28 cellular contexts compared by ENCODE assay signal in the genomic region with DNA sequence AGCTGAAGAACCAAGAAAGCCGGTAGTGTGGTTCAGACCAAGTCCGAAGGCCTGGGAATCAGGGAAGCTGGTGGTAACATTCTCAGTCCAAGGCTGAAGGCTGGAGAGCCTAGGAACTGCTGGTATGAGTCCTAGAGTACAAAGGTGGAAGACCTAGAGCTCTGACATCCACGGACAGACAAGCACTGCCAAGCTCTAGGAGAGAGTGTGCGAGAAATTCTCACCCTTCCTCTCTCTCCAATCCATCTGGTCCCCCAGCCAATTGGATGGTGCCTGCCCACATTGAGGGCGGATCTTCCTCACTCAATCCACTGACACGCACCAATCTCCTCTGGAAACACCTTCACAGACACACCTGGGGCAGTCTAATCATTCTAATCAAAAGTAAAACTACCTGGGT. TPM values are rescaled to one million over a fixed set of nuclear protein-coding genes. Genes with fewer than 3 reads are reported as not detected.
"Had no signal": no experiment of that assay in that cellular context is flagged by ENCODE, and none has a peak within 500 bp of the region (broad histone marks: within the 10 kb centered on the region; RNA-seq: fewer than 3 reads in every experiment).

No MANE protein-coding gene starts in this region.

- H3K36me3 ChIP-seq: brain microvascular endothelial cell had no signal

- H3K27ac ChIP-seq: brain microvascular endothelial cell, KMS-11 had no signal

- H3K27me3 ChIP-seq: brain microvascular endothelial cell had no signal

- DNase-seq: activated CD4-positive, alpha-beta memory T cell treated with anti-CD3 and anti-CD28 coated beads, Interleukin-2, amount 10 ng/mL, durations not matched to agents 7 days and 5 days; activated CD4-positive, alpha-beta T cell treated with anti-CD3 and anti-CD28 coated beads for 36 hours; activated CD8-positive, alpha-beta memory T cell treated with anti-CD3 and anti-CD28 coated beads for 24 hours; activated CD8-positive, alpha-beta memory T cell treated with anti-CD3 and anti-CD28 coated beads, Interleukin-2, amount 10 ng/mL, durations not matched to agents 7 days and 5 days; activated CD8-positive, alpha-beta memory T cell treated with anti-CD3 and anti-CD28 coated beads, Interleukin-2, amount 50 U/mL, for 48 hours; activated effector memory CD4-positive, alpha-beta T cell treated with Interleukin-2 at 50 U/mL for 16 hours; activated naive CD4-positive, alpha-beta T cell treated with anti-CD3 and anti-CD28 coated beads, Interleukin-2, amount 10 ng/mL, durations not matched to agents 7 days and 5 days; activated naive CD8-positive, alpha-beta T cell treated with anti-CD3 and anti-CD28 coated beads, Interleukin-2, amount 50 U/mL, for 24 hours; activated T-cell treated with anti-CD3 and anti-CD28 coated beads, Interleukin-2, amount 50 U/mL, for 48 hours; brain microvascular endothelial cell; central memory CD4-positive, alpha-beta T cell; NCI-H1092; NCI-H1436 treated with DMSO at 0.1 percent for 48 hours; NCI-H1694 treated with DMSO at 0.1 percent for 48 hours; NCI-H2029; NCI-H345; NCI-H524 treated with DMSO at 0.1 percent for 48 hours; NCI-H748 treated with DMSO at 0.1 percent for 48 hours; NK-92 treated with Interleukin-12 subunit alpha and Interleukin-12 subunit beta, amount 100 ng/mL, for 24 hours; Right ventricle myocardium superior; SW 1271; T-helper 1 cell; T-helper 2 cell; T-helper 9 cell had no signal

- H3K4me2 ChIP-seq: KMS-11 had no signal

- H3K9ac ChIP-seq: KMS-11 had no signal

- ATAC-seq: activated CD4-positive, alpha-beta T cell treated with anti-CD3 and anti-CD28 coated beads for 36 hours; activated CD4-positive, CD25-positive, alpha-beta regulatory T cell treated with anti-CD3 and anti-CD28 coated beads, Interleukin-2, amount 50 U/mL, for 24 hours; activated CD8-positive, alpha-beta memory T cell treated with anti-CD3 and anti-CD28 coated beads, Interleukin-2, amount 10 ng/mL, durations not matched to agents 7 days and 5 days; activated naive CD8-positive, alpha-beta T cell treated with anti-CD3 and anti-CD28 coated beads, Interleukin-2, amount 50 U/mL, for 24 hours had no signal

RNA-seq across cellular contexts. Expression of a gene that starts 19.7 kb away (rescaled TPM):
- total RNA-seq: activated CD4-positive, alpha-beta memory T cell treated with anti-CD3 and anti-CD28 coated beads, Interleukin-2, amount 10 ng/mL, durations not matched to agents 7 days and 5 days; activated CD4-positive, alpha-beta T cell treated with anti-CD3 and anti-CD28 coated beads for 36 hours; activated CD8-positive, alpha-beta memory T cell treated with anti-CD3 and anti-CD28 coated beads, Interleukin-2, amount 10 ng/mL, durations not matched to agents 7 days and 5 days; NCI-H460; OCI-LY7 had no signal
